ENCODE assay signal across 8 cellular contexts in the genomic region with DNA sequence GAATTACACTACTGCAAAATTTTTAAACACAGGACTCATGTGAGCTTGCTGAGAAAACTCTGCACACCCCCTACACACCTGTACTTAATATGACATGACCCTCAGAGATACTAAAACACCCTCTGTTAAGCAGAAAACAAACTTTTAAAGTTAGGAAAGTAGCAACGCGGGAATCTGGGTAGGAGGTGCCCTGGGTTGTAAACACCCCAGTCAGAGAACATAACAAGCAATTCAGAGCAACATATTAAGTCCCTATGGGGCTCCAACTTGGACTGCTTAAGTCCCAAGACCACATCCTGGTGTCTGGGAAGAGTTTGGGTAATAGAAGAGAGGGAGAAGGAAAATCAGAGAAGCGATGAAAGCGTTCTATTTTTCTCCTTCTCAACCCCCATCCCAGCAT. TPM values are rescaled to one million over a fixed set of nuclear protein-coding genes. Genes with fewer than 3 reads are reported as not detected.
DNase-seq lines count a peak whose midpoint lies in the region; ATAC-seq and TF ChIP-seq lines count a peak whose summit lies in the region.

No MANE protein-coding gene starts in this region.

- peaks cover 4% of the 10 kb centered on the region for H3K36me3 Mint-ChIP-seq in activated naive CD4-positive, alpha-beta T cell treated with anti-CD3 and anti-CD28 coated beads, Interleukin-2, amount 50 U/mL, for 24 hours

- peak overlapping the region; percentile 100 for H3K4me3 Mint-ChIP-seq in activated naive CD4-positive, alpha-beta T cell treated with anti-CD3 and anti-CD28 coated beads, Interleukin-2, amount 50 U/mL, for 24 hours

- no peaks in the 10 kb centered on the region for H3K27me3 Mint-ChIP-seq in activated naive CD4-positive, alpha-beta T cell treated with anti-CD3 and anti-CD28 coated beads, Interleukin-2, amount 50 U/mL, for 24 hours

- peaks cover 56% of the 10 kb centered on the region for H3K4me1 Mint-ChIP-seq in activated naive CD4-positive, alpha-beta T cell treated with anti-CD3 and anti-CD28 coated beads, Interleukin-2, amount 50 U/mL, for 24 hours

- no peak for TF ChIP-seq CTCF in astrocyte of the spinal cord (IDR thresholded peaks at IDR 0.05; ENCODE audit: low read depth, low read length)

- no peak for DNase-seq in activated naive CD4-positive, alpha-beta T cell treated with Interleukin-2 at 50 U/mL for 16 hours
- no peak for DNase-seq in astrocyte of the spinal cord (ENCODE audit: low read depth, low spot score)
- peak; percentile 34 for DNase-seq in medulla oblongata (ENCODE audit: extremely low spot score)
- no peak for DNase-seq in middle frontal gyrus (ENCODE audit: extremely low spot score, low spot score)
- DNase-seq in germinal center (ENCODE audit: low spot score) = no peak

- H3K36me3 ChIP-seq in urinary bladder (ENCODE audit: insufficient read depth) = no peaks in the 10 kb centered on the region

- H3K4me3 ChIP-seq in astrocyte of the spinal cord (ENCODE audit: low read depth, low read length) (peak overlapping the region; percentile 90), urinary bladder (ENCODE audit: low read depth, low read length) (peak overlapping the region; percentile 60)

- ATAC-seq in HG02610 (IDR thresholded peaks at IDR 0.05; ENCODE audit: unreplicated experiment) = no peak

- peak overlapping the region; percentile 97 for H3K27ac Mint-ChIP-seq in activated naive CD4-positive, alpha-beta T cell treated with anti-CD3 and anti-CD28 coated beads, Interleukin-2, amount 50 U/mL, for 24 hours

- peak overlapping the region; percentile 6 for H3K27ac ChIP-seq in urinary bladder (ENCODE audit: low read depth)

- no peaks in the 10 kb centered on the region for H3K9me3 Mint-ChIP-seq in activated naive CD4-positive, alpha-beta T cell treated with anti-CD3 and anti-CD28 coated beads, Interleukin-2, amount 50 U/mL, for 24 hours

- WGBS in urinary bladder = 44% methylated on average over 4 of the region's 4 CpGs

- H3K4me1 ChIP-seq in urinary bladder (ENCODE audit: insufficient read depth) = peaks cover 3% of the 10 kb centered on the region

- in situ Hi-C loops in astrocyte of the spinal cord (cut with HindIII; ENCODE audit: low sequenced_read_pairs) = loop anchor here (10.0 kb wide), 1 partner anchor 50 kb away; a partner anchor contains a TSS

RNA-seq across cellular contexts. Expression of a gene that starts 1.2 kb away (rescaled TPM):
- total RNA-seq in urinary bladder = 24.1 TPM
- 28.2 TPM for polyA plus RNA-seq in urinary bladder

RNA-seq across cellular contexts. Expression of a gene that starts 50.9 kb away (rescaled TPM):
- total RNA-seq in urinary bladder = 109 TPM
- polyA plus RNA-seq in urinary bladder = 513 TPM
